8 cellular contexts compared by ENCODE assay signal in the genomic region with DNA sequence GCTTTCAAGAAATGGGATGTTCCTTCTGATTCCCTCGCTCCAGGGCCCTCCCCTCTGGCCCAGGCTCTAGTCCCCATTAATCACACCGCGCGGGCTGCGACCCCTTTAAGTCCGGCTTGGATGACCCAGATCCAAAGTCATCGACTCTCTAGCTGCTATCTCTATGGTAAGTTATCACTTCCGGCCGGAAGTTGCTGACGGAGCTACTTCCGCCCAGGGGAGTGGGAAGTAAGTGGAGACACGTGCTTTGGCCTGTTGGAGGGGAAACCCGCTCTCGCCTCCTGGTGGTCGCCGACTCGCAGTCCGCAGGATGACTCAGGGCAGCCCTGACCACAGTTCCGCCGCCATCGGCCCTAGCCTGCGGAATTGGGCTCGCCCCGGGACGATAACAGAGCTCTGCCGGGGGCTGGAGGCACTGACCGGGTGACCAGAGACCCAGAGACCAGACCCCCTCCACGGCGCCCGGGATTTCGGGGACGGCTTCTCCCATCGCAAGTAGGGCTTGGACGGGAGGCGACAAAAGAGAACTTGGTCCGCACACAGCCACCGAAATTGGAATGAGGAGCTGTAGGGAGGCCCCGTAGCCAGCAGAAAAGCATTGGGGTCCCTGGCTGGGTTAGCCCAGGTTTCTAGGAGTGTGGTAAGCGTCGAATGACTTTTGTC. TPM values are rescaled to one million over a fixed set of nuclear protein-coding genes. Genes with fewer than 3 reads are reported as not detected.
A peak's percentile ranks its signal among the peaks of the same experiment; 100 is the strongest.
DNase-seq lines count a peak whose midpoint lies in the region; ATAC-seq and TF ChIP-seq lines count a peak whose summit lies in the region.

No MANE protein-coding gene starts in this region.

- H3K36me3 ChIP-seq in ectodermal cell (ENCODE audit: control insufficient read depth, insufficient read depth, low read length) (no peaks in the 10 kb centered on the region), lung (ENCODE audit: control insufficient read depth in 2 of 2, insufficient read depth in 2 of 2, low read length in 2 of 2) (peaks cover 12% of the 10 kb centered on the region in 2 donors)

- peaks cover 45% of the 10 kb centered on the region for H3K36me3 Mint-ChIP-seq in activated CD8-positive, alpha-beta T cell treated with anti-CD3 and anti-CD28 coated beads for 36 hours (ENCODE audit: low read depth)

- ATAC-seq in GM19455 (IDR thresholded peaks at IDR 0.05; ENCODE audit: unreplicated experiment) (peak; percentile 85), lung (ENCODE audit: insufficient read depth, low FRiP score) (peak; percentile 89)
- ATAC-seq in activated CD8-positive, alpha-beta T cell treated with anti-CD3 and anti-CD28 coated beads for 36 hours = peak; percentile 88

- peak overlapping the region; percentile 90 for H3K4me3 Mint-ChIP-seq in activated CD8-positive, alpha-beta T cell treated with anti-CD3 and anti-CD28 coated beads for 36 hours

- H3K27ac Mint-ChIP-seq in activated CD8-positive, alpha-beta T cell treated with anti-CD3 and anti-CD28 coated beads for 36 hours = peak overlapping the region; percentile 92

- no peaks in the 10 kb centered on the region for H3K9me3 ChIP-seq in ectodermal cell (ENCODE audit: control insufficient read depth, low read length)
- H3K9me3 ChIP-seq in lung (ENCODE audit: control insufficient read depth in 2 of 2, insufficient read depth in 1 of 2, low read length in 1 of 2) = no peaks in the 10 kb centered on the region

- H3K27ac ChIP-seq in HL-60 (replicated peaks) (peak overlapping the region; percentile 93), ectodermal cell (ENCODE audit: insufficient read depth, low read depth, low read length, poor library complexity, severe bottlenecking) (peak overlapping the region; percentile 63), lung (ENCODE audit: low read depth in 1 of 2, low read length in 1 of 2) (peak overlapping the region; percentile 90)

- no peaks in the 10 kb centered on the region for H3K4me1 ChIP-seq in ectodermal cell (ENCODE audit: control insufficient read depth, insufficient read depth, low read length)
- peaks cover 4 to 11% of the 10 kb centered on the region in 2 donors for H3K4me1 ChIP-seq in lung (ENCODE audit: control insufficient read depth in 2 of 2, insufficient read depth in 2 of 2, low read length in 2 of 2)

- no peaks in the 10 kb centered on the region for H3K27me3 ChIP-seq in HL-60 (ENCODE audit: insufficient read depth, poor library complexity, severe bottlenecking)
- no peaks in the 10 kb centered on the region for H3K27me3 ChIP-seq in ectodermal cell (ENCODE audit: control insufficient read depth, insufficient read depth, low read length, poor library complexity, severe bottlenecking)
- H3K27me3 ChIP-seq in lung (ENCODE audit: control insufficient read depth, insufficient read depth) = no peaks in the 10 kb centered on the region

- TF ChIP-seq CTCF in HL-60 (IDR thresholded peaks at IDR 0.05; ENCODE audit: insufficient read depth, low read length) (peak; percentile 4), lung (IDR thresholded peaks at IDR 0.05; ENCODE audit: control extremely low read depth, extremely low read depth) (peak; percentile 43)
- peak; percentile 71 for TF ChIP-seq CTCF in activated CD8-positive, alpha-beta T cell treated with anti-CD3 and anti-CD28 coated beads for 36 hours (IDR thresholded peaks at IDR 0.05)

- H3K4me1 Mint-ChIP-seq in activated CD8-positive, alpha-beta T cell treated with anti-CD3 and anti-CD28 coated beads for 36 hours (ENCODE audit: low read depth) = peaks cover 49% of the 10 kb centered on the region

- 43 to 44% methylated on average over 40 of the region's 40 CpGs for WGBS in ectodermal cell, 2 experiments
- WGBS in lung, 2 donors = 1% methylated on average over 40 of the region's 40 CpGs

- no peaks in the 10 kb centered on the region for H3K27me3 Mint-ChIP-seq in activated CD8-positive, alpha-beta T cell treated with anti-CD3 and anti-CD28 coated beads for 36 hours

- H3K9me3 Mint-ChIP-seq in activated CD8-positive, alpha-beta T cell treated with anti-CD3 and anti-CD28 coated beads for 36 hours = no peaks in the 10 kb centered on the region

- CTCF ChIA-PET in activated CD8-positive, alpha-beta T cell treated with anti-CD3 and anti-CD28 coated beads for 36 hours (lab: Charles Lee) = interaction anchor here (0.8 to 3.3 kb wide), 14 partner anchors 10 to 221 kb away, joined by 3 to 13 read pairs (median 4); partner anchors contain the start of genes MGAT5B and SEC14L1

- DNase-seq in CMK (ENCODE audit: low read depth) (peak; percentile 98), HL-60 (ENCODE audit: low read depth in 1 of 2, low spot score in 1 of 2) (peak; percentile 95 to 99), NCI-H82 treated with DMSO at 0.1 percent for 48 hours (lab: John Stamatoyannopoulos, UW; ENCODE audit: unreplicated experiment) (peak; percentile 91), lung (ENCODE audit: low spot score) (peak; percentile 93)
- peak; percentile 93 for DNase-seq in activated CD8-positive, alpha-beta T cell treated with anti-CD3 and anti-CD28 coated beads for 36 hours
- peak; percentile 75 to 83 (median 82) for DNase-seq in stimulated activated CD4-positive, alpha-beta T cell treated with anti-CD3 and anti-CD28 coated beads, TNF-alpha, amount 100 ng/mL, for 24 hours (ENCODE audit: low read depth in 3 of 3)

- H3K4me3 ChIP-seq in HL-60 (replicated peaks; ENCODE audit: insufficient read depth, low read length) (peak overlapping the region; percentile 65), ectodermal cell (ENCODE audit: insufficient read depth, low read depth, low read length) (peak overlapping the region; percentile 74), lung (peak overlapping the region; percentile 77)

- POLR2A ChIA-PET in activated CD8-positive, alpha-beta T cell treated with anti-CD3 and anti-CD28 coated beads for 36 hours (lab: Charles Lee) = interaction anchor here (0.6 to 2.0 kb wide), 12 partner anchors 9 to 1573 kb away, joined by 3 to 15 read pairs (median 6); partner anchors contain the start of gene SEC14L1

- intact Hi-C loops in activated CD8-positive, alpha-beta T cell treated with anti-CD3 and anti-CD28 coated beads for 36 hours (cut with micrococcal nuclease) = loop anchor here (1.0 kb wide), 1 partner anchor 159 kb away; no protein-coding TSS in a partner anchor

RNA-seq across cellular contexts. Expression of gene SEC14L1, which starts 52.2 kb away (rescaled TPM):
- total RNA-seq in activated CD8-positive, alpha-beta T cell treated with anti-CD3 and anti-CD28 coated beads for 36 hours = 10 to 100 TPM; 79.7 to 91.6 TPM
- 114 TPM for polyA plus RNA-seq in ectodermal cell (2013, experiment 1 of 4)
- polyA plus RNA-seq in ectodermal cell (2013, experiment 2 of 4) = 134 TPM
- polyA plus RNA-seq in ectodermal cell (2013, experiment 3 of 4) = 94.4 TPM
- polyA plus RNA-seq in ectodermal cell (2013, experiment 4 of 4) = 113 TPM
- 100 to 1,000 TPM; 156 to 171 TPM for total RNA-seq in lung
- 100 to 1,000 TPM in 1 of 2 donors, 10 to 100 TPM in 1; 41.6 to 114 TPM for polyA plus RNA-seq in lung

Comparison
In these comparisons a context has a peak if more than half of its experiments do, and no peak if none do; other contexts are left out.
1. Peak in every context shown above with its lines: DNase-seq, ATAC-seq, H3K4me3 ChIP-seq and H3K27ac ChIP-seq.
2. CTCF ChIP-seq: peak in every context shown above with its lines; median percentile 71 in activated CD8-positive, alpha-beta T cell treated with anti-CD3 and anti-CD28 coated beads for 36 hours; 43 in lung; 4 in HL-60.